ENCODE assay signal across 14 cellular contexts in the genomic region with DNA sequence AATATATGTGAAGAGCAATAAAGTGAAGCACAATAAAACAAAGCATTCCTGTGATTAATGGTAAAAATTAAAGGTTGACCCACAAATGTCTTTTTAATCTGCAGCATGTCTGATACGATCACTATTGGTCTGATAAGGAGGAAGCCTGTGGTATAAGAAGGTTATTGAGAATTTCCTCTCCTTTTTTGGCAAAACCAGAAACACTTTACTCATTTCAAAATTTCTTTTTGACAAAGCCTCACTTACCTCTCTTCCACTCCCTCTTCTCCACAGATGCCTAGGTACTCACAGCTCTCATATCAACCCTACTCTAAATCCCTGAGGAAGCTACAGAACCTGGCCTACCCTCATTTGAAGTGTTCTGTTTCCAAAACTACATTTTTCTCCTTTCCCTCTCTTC. TPM values are rescaled to one million over a fixed set of nuclear protein-coding genes. Genes with fewer than 3 reads are reported as not detected.
DNase-seq lines count a peak whose midpoint lies in the region; ATAC-seq lines count a peak whose summit lies in the region.
"Had no signal": no experiment of that assay in that cellular context is flagged by ENCODE, and none has a peak within 500 bp of the region (broad histone marks: within the 10 kb centered on the region; RNA-seq: fewer than 3 reads in every experiment).

No MANE protein-coding gene starts in this region.

- no peaks in the 10 kb centered on the region for H3K27me3 ChIP-seq in CD4-positive, CD25-positive, alpha-beta regulatory T cell (ENCODE audit: control insufficient read depth, insufficient read depth, low read length)
- H3K27me3 ChIP-seq: foreskin keratinocyte had no signal

- peaks cover 49 to 65% (median 59%) of the 10 kb centered on the region in 4 donors for H3K4me1 Mint-ChIP-seq in CD4-positive, CD25-positive, alpha-beta regulatory T cell
- H3K4me1 Mint-ChIP-seq in activated naive CD8-positive, alpha-beta T cell treated with anti-CD3 and anti-CD28 coated beads, Interleukin-2, amount 10 ng/mL, durations not matched to agents 7 days and 5 days: peaks cover 29% of the 10 kb centered on the region

- peak overlapping the region; percentile 73 for H3K4me3 ChIP-seq in CD4-positive, CD25-positive, alpha-beta regulatory T cell (ENCODE audit: low read depth, low read length)
- H3K4me3 ChIP-seq: prostate gland had no signal

- H3K4me1 ChIP-seq in CD4-positive, CD25-positive, alpha-beta regulatory T cell (ENCODE audit: control insufficient read depth, insufficient read depth, low read length, poor library complexity, severe bottlenecking): peaks cover 60% of the 10 kb centered on the region
- H3K4me1 ChIP-seq: prostate gland had no signal

- H3K4me3 Mint-ChIP-seq in CD4-positive, CD25-positive, alpha-beta regulatory T cell: peak overlapping the region; percentile 70 to 86 (median 78)
- H3K4me3 Mint-ChIP-seq in activated naive CD8-positive, alpha-beta T cell treated with anti-CD3 and anti-CD28 coated beads, Interleukin-2, amount 10 ng/mL, durations not matched to agents 7 days and 5 days: peak overlapping the region; percentile 76

- no peak overlapping the region for H3K27ac ChIP-seq in CD4-positive, CD25-positive, alpha-beta regulatory T cell (ENCODE audit: insufficient read depth, low read length, poor library complexity, severe bottlenecking)
- H3K27ac ChIP-seq: KMS-11, prostate gland had no signal

- no peaks in the 10 kb centered on the region for H3K27me3 Mint-ChIP-seq in CD4-positive, CD25-positive, alpha-beta regulatory T cell
- H3K27me3 Mint-ChIP-seq in activated naive CD8-positive, alpha-beta T cell treated with anti-CD3 and anti-CD28 coated beads, Interleukin-2, amount 10 ng/mL, durations not matched to agents 7 days and 5 days: no peaks in the 10 kb centered on the region

- H3K36me3 Mint-ChIP-seq in CD4-positive, CD25-positive, alpha-beta regulatory T cell: peaks cover 5% of the 10 kb centered on the region
- peaks cover 47% of the 10 kb centered on the region for H3K36me3 Mint-ChIP-seq in activated naive CD8-positive, alpha-beta T cell treated with anti-CD3 and anti-CD28 coated beads, Interleukin-2, amount 10 ng/mL, durations not matched to agents 7 days and 5 days

- peak overlapping the region; percentile 6 to 84 (median 32) for H3K27ac Mint-ChIP-seq in CD4-positive, CD25-positive, alpha-beta regulatory T cell
- peak overlapping the region; percentile 74 for H3K27ac Mint-ChIP-seq in activated naive CD8-positive, alpha-beta T cell treated with anti-CD3 and anti-CD28 coated beads, Interleukin-2, amount 10 ng/mL, durations not matched to agents 7 days and 5 days

- DNase-seq in CD4-positive, CD25-positive, alpha-beta regulatory T cell: peak in 1 of 3 donors; percentile 39
- DNase-seq in activated naive CD8-positive, alpha-beta T cell treated with anti-CD3 and anti-CD28 coated beads, Interleukin-2, amount 10 ng/mL, durations not matched to agents 7 days and 5 days: no peak
- DNase-seq in putamen (ENCODE audit: low spot score): no peak
- DNase-seq in H4 (ENCODE audit: low spot score): no peak
- DNase-seq in GF-D8 (lab: John Stamatoyannopoulos, UW): no peak
- no peak for DNase-seq in nucleus accumbens (lab: John Stamatoyannopoulos, UW)
- DNase-seq: effector memory CD4-positive, alpha-beta T cell; NCI-H1694 treated with DMSO at 0.1 percent for 48 hours; T-helper 9 cell had no signal

- POLR2A ChIA-PET in activated naive CD8-positive, alpha-beta T cell treated with anti-CD3 and anti-CD28 coated beads, Interleukin-2, amount 10 ng/mL, durations not matched to agents 7 days and 5 days (lab: Charles Lee): interaction anchor here (0.8 kb wide), 1 partner anchor 486 kb away, joined by 5 read pairs; a partner anchor contains a TSS

- H3K9me3 Mint-ChIP-seq in CD4-positive, CD25-positive, alpha-beta regulatory T cell: peaks cover 0 to 5% (median 0%) of the 10 kb centered on the region in 7 donors
- H3K9me3 Mint-ChIP-seq in activated naive CD8-positive, alpha-beta T cell treated with anti-CD3 and anti-CD28 coated beads, Interleukin-2, amount 10 ng/mL, durations not matched to agents 7 days and 5 days: peaks cover 11% of the 10 kb centered on the region

- H3K36me3 ChIP-seq in CD4-positive, CD25-positive, alpha-beta regulatory T cell (ENCODE audit: control insufficient read depth, insufficient read depth, low read length): no peaks in the 10 kb centered on the region
- H3K36me3 ChIP-seq: prostate gland had no signal

- no peak for ATAC-seq in CD4-positive, CD25-positive, alpha-beta regulatory T cell (ENCODE audit: low read depth in 2 of 2)
- ATAC-seq in GM18867 (IDR thresholded peaks at IDR 0.05; ENCODE audit: unreplicated experiment): peak; percentile 51
- peak; percentile 56 for ATAC-seq in HG03354 (IDR thresholded peaks at IDR 0.05; ENCODE audit: poor library complexity, severe bottlenecking, unreplicated experiment)
- ATAC-seq in activated naive CD8-positive, alpha-beta T cell treated with anti-CD3 and anti-CD28 coated beads, Interleukin-2, amount 10 ng/mL, durations not matched to agents 7 days and 5 days (ENCODE audit: low read depth): peak; percentile 66

- peaks cover 0 to 5% of the 10 kb centered on the region in 2 experiments for H3K9me3 ChIP-seq in CD4-positive, CD25-positive, alpha-beta regulatory T cell (ENCODE audit: control insufficient read depth in 2 of 2, low read length in 2 of 2)
- H3K9me3 ChIP-seq: prostate gland had no signal

RNA-seq across cellular contexts. Expression of a gene that starts 56.1 kb away (rescaled TPM):
- total RNA-seq in CD4-positive, CD25-positive, alpha-beta regulatory T cell: 21.2 TPM
- 10 to 100 TPM; 38.8 to 52.7 (median 43.9) TPM for polyA plus RNA-seq in CD4-positive, CD25-positive, alpha-beta regulatory T cell
- total RNA-seq in activated naive CD8-positive, alpha-beta T cell treated with anti-CD3 and anti-CD28 coated beads, Interleukin-2, amount 10 ng/mL, durations not matched to agents 7 days and 5 days: 10 to 100 TPM; 19.8 to 21.4 TPM
- 4.3 and 6.7 TPM in 2 replicates for total RNA-seq in H4 (2014; rRNA removed; shearing (Covaris generic))

Comparison
In these comparisons a context has a peak if more than half of its experiments do, and no peak if none do; other contexts are left out.
1. ATAC-seq: peak in GM18867 (single experiment), HG03354 (single experiment) and activated naive CD8-positive, alpha-beta T cell treated with anti-CD3 and anti-CD28 coated beads, Interleukin-2, amount 10 ng/mL, durations not matched to agents 7 days and 5 days (single experiment); none in CD4-positive, CD25-positive, alpha-beta regulatory T cell (0 of 2).